ENCODE assay signal across 10 cellular contexts in genomic region chr17:48555616-48556533, GRCh38. TPM values are rescaled to one million over a fixed set of nuclear protein-coding genes. Genes with fewer than 3 reads are reported as not detected.
A peak's percentile ranks its signal among the peaks of the same experiment; 100 is the strongest.
DNase-seq lines count a peak whose midpoint lies in the region; ATAC-seq and TF ChIP-seq lines count a peak whose summit lies in the region.
"Had no signal": no experiment of that assay in that cellular context is flagged by ENCODE, and none has a peak within 500 bp of the region (broad histone marks: within the 10 kb centered on the region; RNA-seq: fewer than 3 reads in every experiment).

No MANE protein-coding gene starts in this region.

- H3K4me1 Mint-ChIP-seq in CD8-positive, alpha-beta memory T cell = peaks cover 4 to 13% (median 6%) of the 10 kb centered on the region in 3 donors
- peaks cover 81% of the 10 kb centered on the region for H3K4me1 Mint-ChIP-seq in nephron

- DNase-seq in CD8-positive, alpha-beta memory T cell = peak in 1 of 5 donors; percentile 26
- peak; percentile 70 for DNase-seq in NCI-H2227 (lab: John Stamatoyannopoulos, UW; ENCODE audit: unreplicated experiment)
- DNase-seq in left lobe of liver (ENCODE audit: low spot score) = no peak
- DNase-seq in RPMI8226 = no peak

- H3K9ac ChIP-seq in duodenal mucosa (ENCODE audit: low read depth in 1 of 2, low read length in 2 of 2) = no peak overlapping the region

- peaks cover 0 to 6% (median 3%) of the 10 kb centered on the region in 3 donors for H3K36me3 Mint-ChIP-seq in CD8-positive, alpha-beta memory T cell
- H3K36me3 Mint-ChIP-seq in nephron (ENCODE audit: low read depth) = peaks cover 18% of the 10 kb centered on the region

- CTCF ChIA-PET in CD8-positive, alpha-beta memory T cell (lab: Charles Lee) = interaction anchor here (1.0 to 2.6 kb wide), 2 partner anchors 13 to 63 kb away, joined by 4 to 7 read pairs; no protein-coding TSS in a partner anchor

- H3K9me3 ChIP-seq in CD8-positive, alpha-beta memory T cell (ENCODE audit: low read length) = no peaks in the 10 kb centered on the region
- H3K9me3 ChIP-seq in duodenal mucosa (ENCODE audit: control insufficient read depth in 1 of 2, low read length in 2 of 2) = no peaks in the 10 kb centered on the region

- peak overlapping the region; percentile 75 to 88 (median 83) for H3K4me3 Mint-ChIP-seq in CD8-positive, alpha-beta memory T cell
- H3K4me3 Mint-ChIP-seq in nephron = peak overlapping the region; percentile 76 to 88 (median 83)
- H3K4me3 Mint-ChIP-seq: memory B cell had no signal

- no peaks in the 10 kb centered on the region for H3K36me3 ChIP-seq in CD8-positive, alpha-beta memory T cell (ENCODE audit: insufficient read depth, low read length)
- no peaks in the 10 kb centered on the region for H3K36me3 ChIP-seq in duodenal mucosa (ENCODE audit: control insufficient read depth in 1 of 2, insufficient read depth in 2 of 2, low read length in 2 of 2)

- TF ChIP-seq CTCF in nephron (IDR thresholded peaks at IDR 0.05; ENCODE audit: unreplicated experiment in 3 of 3) = no peak

- H3K27me3 ChIP-seq in CD8-positive, alpha-beta memory T cell (ENCODE audit: insufficient read depth, low read length, poor library complexity, severe bottlenecking) = no peaks in the 10 kb centered on the region
- peaks cover 52 to 60% of the 10 kb centered on the region in 2 donors for H3K27me3 ChIP-seq in duodenal mucosa (ENCODE audit: control insufficient read depth in 1 of 2, insufficient read depth in 2 of 2, low read length in 2 of 2)

- H3K27me3 Mint-ChIP-seq in CD8-positive, alpha-beta memory T cell = peaks cover 9 to 14% of the 10 kb centered on the region in 2 donors
- H3K27me3 Mint-ChIP-seq in nephron (ENCODE audit: low read depth) = peaks cover 22% of the 10 kb centered on the region

- H3K27ac ChIP-seq in CD8-positive, alpha-beta memory T cell (ENCODE audit: low read depth, low read length) = no peak overlapping the region
- peak overlapping the region; percentile 33 for H3K27ac ChIP-seq in duodenal mucosa (ENCODE audit: low read depth, low read length)

- no peak overlapping the region for H3K4me3 ChIP-seq in CD8-positive, alpha-beta memory T cell (ENCODE audit: low read length)
- H3K4me3 ChIP-seq in duodenal mucosa (ENCODE audit: low read depth in 1 of 2, low read length in 2 of 2) = peak overlapping the region in 1 of 2 donors; percentile 36

- POLR2A ChIA-PET in CD8-positive, alpha-beta memory T cell (lab: Charles Lee) = no interaction called here

- H3K9me3 Mint-ChIP-seq in CD8-positive, alpha-beta memory T cell = no peaks in the 10 kb centered on the region
- H3K9me3 Mint-ChIP-seq in nephron = no peaks in the 10 kb centered on the region
- H3K9me3 Mint-ChIP-seq: memory B cell had no signal

- no peak for ATAC-seq in GM18907 (IDR thresholded peaks at IDR 0.05; ENCODE audit: unreplicated experiment)
- ATAC-seq in left lobe of liver = no peak
- ATAC-seq in HG03520 (IDR thresholded peaks at IDR 0.05; ENCODE audit: unreplicated experiment) = no peak

- no peaks in the 10 kb centered on the region for H3K4me1 ChIP-seq in CD8-positive, alpha-beta memory T cell (ENCODE audit: insufficient read depth, low read length)
- H3K4me1 ChIP-seq in duodenal mucosa (ENCODE audit: control insufficient read depth in 1 of 2, insufficient read depth in 2 of 2, low read length in 2 of 2) = peaks cover 12 to 17% of the 10 kb centered on the region in 2 donors

- peak overlapping the region in 4 of 8 donors; percentile 66 to 91 (median 79) for H3K27ac Mint-ChIP-seq in CD8-positive, alpha-beta memory T cell
- H3K27ac Mint-ChIP-seq in nephron = peak overlapping the region; percentile 97 to 100 (median 99)
- H3K27ac Mint-ChIP-seq: memory B cell had no signal

RNA-seq across cellular contexts. Expression of gene HOXB2, which starts 11.0 kb away (rescaled TPM):
- total RNA-seq in CD8-positive, alpha-beta memory T cell = 10 to 100 TPM; 16.7 to 18.3 TPM
- 12.8 TPM for polyA plus RNA-seq in CD8-positive, alpha-beta memory T cell
- total RNA-seq in left lobe of liver = 2.3 TPM

RNA-seq across cellular contexts. Expression of gene HOXB4, which starts 22.3 kb away (rescaled TPM):
- total RNA-seq in CD8-positive, alpha-beta memory T cell = 1 to 10 TPM; 3.4 to 3.7 TPM
- polyA plus RNA-seq in CD8-positive, alpha-beta memory T cell = 0.33 TPM
- 1.1 TPM for total RNA-seq in left lobe of liver

RNA-seq across cellular contexts. Expression of gene HOXB1, which starts 25.1 kb away (rescaled TPM):
- total RNA-seq in CD8-positive, alpha-beta memory T cell = not detected
- polyA plus RNA-seq in CD8-positive, alpha-beta memory T cell = not detected
- total RNA-seq in left lobe of liver = not detected
- total RNA-seq: T-helper 1 cell treated with Interleukin-12 subunit alpha and Interleukin-12 subunit beta and Interleukin-4 antibody, amounts not matched to agents 30 ng/mL and 1 ng/mL, for 36 hours had no signal

RNA-seq across cellular contexts. Expression of gene HOXB3, which starts 34.2 kb away (rescaled TPM):
- total RNA-seq in CD8-positive, alpha-beta memory T cell = 1 to 10 TPM; 3.0 to 3.5 TPM
- polyA plus RNA-seq in CD8-positive, alpha-beta memory T cell = 0.10 TPM
- total RNA-seq in left lobe of liver = 1.9 TPM

RNA-seq across cellular contexts. Expression of gene HOXB5, which starts 37.7 kb away (rescaled TPM):
- total RNA-seq in CD8-positive, alpha-beta memory T cell = not detected
- polyA plus RNA-seq in CD8-positive, alpha-beta memory T cell = not detected
- 0.55 TPM for total RNA-seq in left lobe of liver
